In the genomic region with DNA sequence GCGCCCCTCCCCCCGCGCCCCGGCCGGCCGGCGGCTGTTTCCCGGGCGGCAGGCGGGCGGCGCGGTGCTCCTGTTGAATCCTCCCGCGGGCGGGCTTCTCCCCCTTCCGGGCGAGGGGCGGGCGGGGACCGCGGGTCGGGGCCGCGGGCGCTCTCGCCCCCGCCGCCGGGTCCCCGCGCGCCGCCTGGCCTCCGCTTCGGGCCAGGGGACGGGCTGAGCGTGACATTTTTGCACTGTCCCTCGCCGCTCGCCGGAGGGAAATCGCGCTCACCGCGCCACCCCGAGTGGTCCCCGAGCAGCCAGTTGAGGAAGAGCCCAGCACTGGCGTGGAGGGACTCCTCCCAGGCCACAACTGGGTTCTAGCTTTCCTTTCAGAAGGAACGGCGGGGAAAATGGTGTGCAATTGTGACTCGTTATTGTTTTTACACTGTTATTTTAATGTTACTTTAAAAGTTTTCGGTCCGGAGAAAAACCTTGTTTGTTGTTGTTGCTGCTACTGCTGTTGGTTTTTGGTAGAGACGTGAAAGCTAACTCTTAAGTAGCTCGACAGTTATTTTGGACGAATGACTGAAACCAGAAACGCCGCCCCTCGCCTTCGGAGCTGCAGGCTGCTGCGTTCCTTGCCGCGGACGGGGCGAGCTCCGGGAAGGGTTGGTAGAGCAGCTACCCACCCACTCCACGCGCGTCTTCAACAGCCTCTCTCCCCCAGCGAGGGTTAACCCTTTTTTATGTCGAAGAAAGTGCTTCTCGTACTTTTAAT, we compare ENCODE assay signal across 8 cellular contexts. TPM values are rescaled to one million over a fixed set of nuclear protein-coding genes. Genes with fewer than 3 reads are reported as not detected.
DNase-seq lines count a peak whose midpoint lies in the region; ATAC-seq and TF ChIP-seq lines count a peak whose summit lies in the region.

No MANE protein-coding gene starts in this region.

- H3K36me3 ChIP-seq in HCT116 (ENCODE audit: control insufficient read depth in 1 of 2, insufficient read depth in 2 of 2, low read length in 2 of 2): no peaks in the 10 kb centered on the region

- H3K79me2 ChIP-seq in HCT116 (ENCODE audit: insufficient read depth, low read length): peaks cover 51% of the 10 kb centered on the region

- H3K4me3 ChIP-seq in GM12875 (ENCODE audit: low read depth, low read length) (peak overlapping the region; percentile 90), HCT116 (replicated peaks in 1 of 2; ENCODE audit: low read depth in 1 of 2, low read length in 2 of 2) (peak overlapping the region; percentile 85 to 89), cardiac fibroblast (replicated peaks in 1 of 2; ENCODE audit: low read depth in 2 of 2, low read length in 2 of 2) (peak overlapping the region; percentile 83 to 86)

- H3K9me2 ChIP-seq in HCT116 (ENCODE audit: insufficient read depth): no peaks in the 10 kb centered on the region

- H3K9ac ChIP-seq in HCT116 (ENCODE audit: low read length): peak overlapping the region; percentile 74

- RAD21 ChIA-PET in HCT116 (lab: Charles Lee; ENCODE audit: low non-redundant PET in 1 of 2, low total read pairs in 2 of 2, uncharacterized antibody in 2 of 2, unreplicated experiment in 2 of 2): no interaction called here

- H4K20me1 ChIP-seq in HCT116 (ENCODE audit: insufficient read depth): no peaks in the 10 kb centered on the region; the same call in none of the 2 replicates

- DNase-seq in HCT116 (ENCODE audit: low read depth, low spot score) (peak; percentile 16), NAMALWA (ENCODE audit: low spot score) (peak; percentile 75), activated B cell treated with CpG ODN at 0.5 μM for 24 hours (peak; percentile 48), cardiac fibroblast (ENCODE audit: low read depth in 2 of 2) (peak; percentile 70 to 73), islet precursor cell (peak; percentile 76), COLO829 (ENCODE audit: low spot score) (no peak)
- DNase-seq in stimulated activated CD4-positive, alpha-beta T cell treated with anti-CD3 and anti-CD28 coated beads, Interleukin-12 subunit alpha, Interleukin-12 subunit beta, amount 100 ng/mL, for 48 hours (ENCODE audit: low read depth in 2 of 3, low spot score in 1 of 3): peak; percentile 21 to 49 (median 30)

- H3K27me3 Mint-ChIP-seq in activated B cell treated with CpG ODN at 0.5 μM for 24 hours: no peaks in the 10 kb centered on the region

- peaks cover 9 to 18% of the 10 kb centered on the region in 2 experiments for H3K4me1 ChIP-seq in HCT116 (ENCODE audit: control insufficient read depth in 1 of 2, insufficient read depth in 2 of 2, low read length in 2 of 2)

- H3K27ac Mint-ChIP-seq in activated B cell treated with CpG ODN at 0.5 μM for 24 hours: peak overlapping the region; percentile 91

- CTCF ChIA-PET in HCT116 (lab: Charles Lee) (interaction anchor here (0.8 to 1.3 kb wide), 3 partner anchors 52 to 324 kb away, joined by 3 to 6 read pairs (median 3); no protein-coding TSS in a partner anchor), activated B cell treated with CpG ODN at 0.5 μM for 24 hours (lab: Charles Lee) (interaction anchor here (0.7 to 4.6 kb wide), 13 partner anchors 14 to 82 kb away, joined by 3 to 30 read pairs (median 5); no protein-coding TSS in a partner anchor)

- peak overlapping the region; percentile 95 for H3K4me2 ChIP-seq in HCT116 (ENCODE audit: low read length)

- ATAC-seq in HCT116 (peak; percentile 55), activated B cell treated with CpG ODN at 0.5 μM for 24 hours (ENCODE audit: low read depth) (peak; percentile 36)

- H3K36me3 Mint-ChIP-seq in activated B cell treated with CpG ODN at 0.5 μM for 24 hours (ENCODE audit: low read depth): peaks cover 9% of the 10 kb centered on the region

- TF ChIP-seq RAD21 in HCT116 (IDR thresholded peaks at IDR 0.05; ENCODE audit: low read depth): no peak

- POLR2A ChIA-PET in HCT116 (lab: Charles Lee): no interaction called here
- POLR2A ChIA-PET in activated B cell treated with CpG ODN at 0.5 μM for 24 hours (lab: Charles Lee): interaction anchor here (0.7 to 1.6 kb wide), 8 partner anchors 14 to 955 kb away, joined by 3 to 10 read pairs (median 4); partner anchors contain the start of genes BRCA2, N4BP2L1, N4BP2L2 and ZAR1L

- peak overlapping the region; percentile 79 for H3K27ac ChIP-seq in HCT116 (ENCODE audit: low read depth, low read length)

- H3K9me3 Mint-ChIP-seq in activated B cell treated with CpG ODN at 0.5 μM for 24 hours: no peaks in the 10 kb centered on the region

- H3K4me3 Mint-ChIP-seq in activated B cell treated with CpG ODN at 0.5 μM for 24 hours: peak overlapping the region; percentile 96

- intact Hi-C loops in HCT116 (cut with micrococcal nuclease) (loop anchor here (2.0 to 5.0 kb wide), 3 partner anchors 65 to 1135 kb away; no protein-coding TSS in a partner anchor), activated B cell treated with CpG ODN at 0.5 μM for 24 hours (cut with micrococcal nuclease) (loop anchor here (1.0 to 10.0 kb wide), 7 partner anchors 8 to 1386 kb away; partner anchors contain the start of genes KL and RFC3)

- H2AFZ ChIP-seq in HCT116 (ENCODE audit: low read depth, low read length, poor library complexity, severe bottlenecking): no peak overlapping the region

- TF ChIP-seq CTCF in GM12875 (IDR thresholded peaks at IDR 0.05; ENCODE audit: borderline replicate concordance, insufficient read depth, low read depth, low read length): 0 out of 2 replicates have a peak, but pooled peaks have one; percentile 0
- TF ChIP-seq CTCF in HCT116 (IDR thresholded peaks at IDR 0.05 in 2 of 3, conservative IDR thresholded peaks at IDR 0.05 in 1 of 3; ENCODE audit: borderline replicate concordance in 1 of 3, insufficient read depth in 1 of 3, low read depth in 2 of 3, low read length in 2 of 3): no peak
- no peak for TF ChIP-seq CTCF in activated B cell treated with CpG ODN at 0.5 μM for 24 hours (IDR thresholded peaks at IDR 0.05)
- peak; percentile 1 for TF ChIP-seq CTCF in cardiac fibroblast (IDR thresholded peaks at IDR 0.05; ENCODE audit: low read depth, low read length)

- H3K27me3 ChIP-seq in HCT116 (ENCODE audit: insufficient read depth, low read length): no peaks in the 10 kb centered on the region

- BruUV-seq in HCT116 (replicated peaks; lab: Mats Ljungman, UMichigan): no TSS peak

- no peaks in the 10 kb centered on the region for H3K9me3 ChIP-seq in HCT116 (ENCODE audit: control insufficient read depth in 1 of 2, insufficient read depth in 1 of 2, low read depth in 1 of 2, low read length in 2 of 2)

- peaks cover 46% of the 10 kb centered on the region for H3K4me1 Mint-ChIP-seq in activated B cell treated with CpG ODN at 0.5 μM for 24 hours

- TF ChIP-seq POLR2A in HCT116 (IDR thresholded peaks at IDR 0.05; ENCODE audit: borderline replicate concordance, extremely low read depth, insufficient read depth, insufficient read length): no peak

TF ChIP-seq in HCT116, 20 proteins besides CTCF, POLR2A, EP300 and RAD21:
- TF ChIP-seq ZNF274 (IDR thresholded peaks at IDR 0.05; ENCODE audit: low read depth, low read length) (no peak), ELF1 (IDR thresholded peaks at IDR 0.05; ENCODE audit: borderline replicate concordance, low read depth) (no peak), EZH2 (IDR thresholded peaks at IDR 0.05) (no peak), YY1 (IDR thresholded peaks at IDR 0.05; ENCODE audit: extremely low read depth, insufficient replicate concordance, low read depth, low read length) (no peak)
TF ChIP-seq in HCT116: peak in this region for 0.

RNA-seq across cellular contexts. Expression of gene PDS5B, which starts 0.9 kb away (rescaled TPM):
- 26.5 TPM for total RNA-seq in HCT116 (2021; ENCODE audit: unreplicated experiment)
- polyA plus RNA-seq in HCT116 (2012): 2.7 and 4.0 TPM in 2 replicates
- 47.2 and 49.4 TPM in 2 replicates for total RNA-seq in activated B cell treated with CpG ODN at 0.5 μM for 24 hours

RNA-seq across cellular contexts. Expression of gene N4BP2L2, which starts 48.6 kb away (rescaled TPM):
- total RNA-seq in HCT116 (2021; ENCODE audit: unreplicated experiment) (92.7 TPM), activated B cell treated with CpG ODN at 0.5 μM for 24 hours (118 and 153 TPM in 2 replicates)
- polyA plus RNA-seq in HCT116 (2012): 28.6 and 38.0 TPM in 2 replicates

Comparison
In these comparisons a context has a peak if more than half of its experiments do, and no peak if none do; other contexts are left out.
1. CTCF ChIP-seq: peak in GM12875 (single experiment) and cardiac fibroblast (single experiment); none in HCT116 (0 of 3) and activated B cell treated with CpG ODN at 0.5 μM for 24 hours (single experiment).
2. Peak in every context shown above with its lines, with median percentiles within 50 percentile points of each other: H3K4me3 ChIP-seq.